ENCODE assay signal across 16 cellular contexts in the genomic region with DNA sequence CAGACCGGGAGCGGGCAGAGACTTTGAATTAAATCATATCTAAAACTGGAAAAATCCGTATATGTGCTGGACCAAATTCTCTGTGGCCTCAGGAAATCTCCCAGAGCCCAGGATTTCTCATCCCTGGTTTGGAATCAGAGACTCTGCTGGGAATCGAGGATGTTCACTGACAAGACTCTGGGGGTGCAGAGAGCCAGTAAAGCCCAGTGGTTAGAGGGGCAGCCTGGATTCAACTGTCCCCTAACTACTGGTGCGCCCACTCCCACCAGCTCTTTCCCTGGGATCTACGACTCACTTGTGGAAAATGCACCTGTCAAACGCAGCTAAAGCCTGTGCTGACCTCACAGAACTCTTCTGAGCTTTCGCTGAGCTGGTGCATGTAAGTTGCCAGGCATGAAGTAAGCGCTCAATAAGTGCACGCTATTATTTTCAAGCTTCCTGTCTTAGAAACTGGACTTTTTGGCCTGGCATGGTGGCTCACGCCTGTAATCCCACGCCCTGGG. TPM values are rescaled to one million over a fixed set of nuclear protein-coding genes. Genes with fewer than 3 reads are reported as not detected.
DNase-seq lines count a peak whose midpoint lies in the region.
"Had no signal": no experiment of that assay in that cellular context is flagged by ENCODE, and none has a peak within 500 bp of the region (broad histone marks: within the 10 kb centered on the region; RNA-seq: fewer than 3 reads in every experiment).

No MANE protein-coding gene starts in this region.

- DNase-seq in NCI-H2196 (lab: John Stamatoyannopoulos, UW; ENCODE audit: unreplicated experiment) (peak; percentile 6), NCI-H2196 treated with DMSO at 0.1 percent for 48 hours (lab: John Stamatoyannopoulos, UW; ENCODE audit: unreplicated experiment) (no peak), cerebellum (ENCODE audit: low spot score) (peak; percentile 36), retina (peak; percentile 64), RPMI8226 (no peak), AML-193 (lab: John Stamatoyannopoulos, UW) (no peak)
- DNase-seq in stimulated activated CD4-positive, alpha-beta T cell treated with anti-CD3 and anti-CD28 coated beads, Interleukin-2, amount 100 ng/mL, for 24 hours, result no peak
- DNase-seq: 8988T; activated CD8-positive, alpha-beta T cell treated with anti-CD3 and anti-CD28 coated beads for 36 hours; activated naive CD8-positive, alpha-beta T cell treated with anti-CD3 and anti-CD28 coated beads, Interleukin-2, amount 50 U/mL, for 24 hours; KBM-7; NCI-H2107; stimulated activated naive B cell treated with anti-CD40 and anti-IgM and Interleukin-4, amounts not matched to agents 10 μg/mL and 1 μg/mL and 100 μg/mL, for 72 hours had no signal

- peak overlapping the region; percentile 46 for H3K4me3 ChIP-seq in iPS-18c (ENCODE audit: insufficient read depth, low read depth, low read length)

- H3K9me3 ChIP-seq in iPS-18c (ENCODE audit: control insufficient read depth, insufficient read depth, low read length), result no peaks in the 10 kb centered on the region

RNA-seq across cellular contexts. Expression of gene TOR2A, which starts 20.5 kb away (rescaled TPM):
- total RNA-seq in cerebellum, result 8.3 TPM

RNA-seq across cellular contexts. Expression of gene SH2D3C, which starts 22.9 kb away (rescaled TPM):
- total RNA-seq in cerebellum, result 8.5 TPM

RNA-seq across cellular contexts. Expression of gene CDK9, which starts 30.2 kb away (rescaled TPM):
- total RNA-seq in cerebellum, result 38.9 TPM

RNA-seq across cellular contexts. Expression of gene TTC16, which starts 39.7 kb away (rescaled TPM):
- not detected for total RNA-seq in cerebellum
- total RNA-seq: fibroblast of villous mesenchyme, RPMI7951 had no signal

RNA-seq across cellular contexts. Expression of gene PTRH1, which starts 40.1 kb away (rescaled TPM):
- total RNA-seq in cerebellum, result 9.8 TPM

Comparison
In these comparisons a context has a peak if more than half of its experiments do, and no peak if none do; other contexts are left out.
1. DNase-seq: peak in NCI-H2196 (single experiment), cerebellum (single experiment) and retina (single experiment); none in NCI-H2196 treated with DMSO at 0.1 percent for 48 hours (single experiment), stimulated activated CD4-positive, alpha-beta T cell treated with anti-CD3 and anti-CD28 coated beads, Interleukin-2, amount 100 ng/mL, for 24 hours (0 of 2), RPMI8226 (single experiment) and AML-193 (0 of 2).